In the genomic region with DNA sequence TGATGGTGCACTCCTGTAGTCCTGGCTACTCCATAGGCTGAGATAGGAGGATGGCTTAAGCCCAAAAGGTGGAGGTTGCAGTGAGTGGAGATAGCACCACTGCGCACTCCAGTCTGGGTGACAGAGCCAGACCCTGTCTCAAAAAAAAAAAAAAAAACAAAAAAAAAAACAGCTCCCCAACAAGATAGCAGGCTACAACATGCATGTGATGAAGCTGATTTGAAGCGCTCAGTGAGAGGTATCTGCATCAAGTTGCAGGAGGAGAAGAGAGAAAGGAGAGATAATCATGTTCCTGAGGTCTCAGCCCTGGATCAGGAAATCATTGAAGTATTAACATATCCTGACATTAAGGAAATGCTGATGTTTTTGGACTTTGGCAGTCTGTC, we compare ENCODE assay signal across 7 cellular contexts. TPM values are rescaled to one million over a fixed set of nuclear protein-coding genes. Genes with fewer than 3 reads are reported as not detected.
DNase-seq lines count a peak whose midpoint lies in the region; ATAC-seq and TF ChIP-seq lines count a peak whose summit lies in the region.

No MANE protein-coding gene starts in this region.

- no peak for TF ChIP-seq CTCF in omental fat pad (IDR thresholded peaks at IDR 0.05)
- TF ChIP-seq CTCF in stomach (IDR thresholded peaks at IDR 0.05) = no peak
- no peak for TF ChIP-seq CTCF in lower lobe of right lung (IDR thresholded peaks at IDR 0.05)

- H3K4me3 ChIP-seq in CD8-positive, alpha-beta memory T cell (ENCODE audit: low read length) = no peak overlapping the region
- no peak overlapping the region for H3K4me3 ChIP-seq in naive thymus-derived CD4-positive, alpha-beta T cell (ENCODE audit: low read length)
- H3K4me3 ChIP-seq in stomach = peak overlapping the region in 1 of 4 donors; percentile 76
- H3K4me3 ChIP-seq in lower lobe of right lung = no peak overlapping the region

- peaks cover 17 to 23% (median 23%) of the 10 kb centered on the region in 3 donors for H3K4me1 Mint-ChIP-seq in CD8-positive, alpha-beta memory T cell
- H3K4me1 Mint-ChIP-seq in naive thymus-derived CD4-positive, alpha-beta T cell = peaks cover 11 to 30% (median 25%) of the 10 kb centered on the region in 7 donors

- H3K36me3 Mint-ChIP-seq in CD8-positive, alpha-beta memory T cell = peaks cover 0 to 9% (median 0%) of the 10 kb centered on the region in 3 donors
- H3K36me3 Mint-ChIP-seq in activated naive CD4-positive, alpha-beta T cell treated with anti-CD3 and anti-CD28 coated beads, Interleukin-2, amount 50 U/mL, for 72 hours = peaks cover 6 to 11% of the 10 kb centered on the region in 2 donors
- no peaks in the 10 kb centered on the region for H3K36me3 Mint-ChIP-seq in naive thymus-derived CD4-positive, alpha-beta T cell

- no peak for DNase-seq in CD8-positive, alpha-beta memory T cell
- no peak for DNase-seq in HEK293T (ENCODE audit: extremely low spot score)
- no peak for DNase-seq in activated naive CD4-positive, alpha-beta T cell treated with anti-CD3 and anti-CD28 coated beads, Interleukin-2, amount 50 U/mL, for 72 hours (ENCODE audit: low spot score in 2 of 2)
- no peak for DNase-seq in naive thymus-derived CD4-positive, alpha-beta T cell
- DNase-seq in omental fat pad (ENCODE audit: low spot score) = no peak
- no peak for DNase-seq in stomach
- no peak for DNase-seq in lower lobe of right lung

- no peaks in the 10 kb centered on the region for H3K9me3 Mint-ChIP-seq in CD8-positive, alpha-beta memory T cell
- H3K9me3 Mint-ChIP-seq in activated naive CD4-positive, alpha-beta T cell treated with anti-CD3 and anti-CD28 coated beads, Interleukin-2, amount 50 U/mL, for 72 hours = no peaks in the 10 kb centered on the region
- H3K9me3 Mint-ChIP-seq in naive thymus-derived CD4-positive, alpha-beta T cell = no peaks in the 10 kb centered on the region

- no peak for ATAC-seq in activated naive CD4-positive, alpha-beta T cell treated with anti-CD3 and anti-CD28 coated beads, Interleukin-2, amount 50 U/mL, for 72 hours
- ATAC-seq in naive thymus-derived CD4-positive, alpha-beta T cell = no peak
- ATAC-seq in omental fat pad (ENCODE audit: low FRiP score) (no peak), lower lobe of right lung (no peak)

- H3K36me3 ChIP-seq in CD8-positive, alpha-beta memory T cell (ENCODE audit: insufficient read depth, low read length) = no peaks in the 10 kb centered on the region
- H3K36me3 ChIP-seq in naive thymus-derived CD4-positive, alpha-beta T cell (ENCODE audit: control insufficient read depth in 2 of 3, insufficient read depth in 3 of 3, low read length in 3 of 3) = peaks cover 0 to 4% (median 0%) of the 10 kb centered on the region in 3 experiments
- H3K36me3 ChIP-seq in stomach (peaks cover 0 to 21% (median 11%) of the 10 kb centered on the region in 4 donors), lower lobe of right lung (no peaks in the 10 kb centered on the region)

- peak overlapping the region in 2 of 8 donors; percentile 74 to 93 for H3K27ac Mint-ChIP-seq in CD8-positive, alpha-beta memory T cell
- H3K27ac Mint-ChIP-seq in activated naive CD4-positive, alpha-beta T cell treated with anti-CD3 and anti-CD28 coated beads, Interleukin-2, amount 50 U/mL, for 72 hours = peak overlapping the region; percentile 98 to 99
- peak overlapping the region in 5 of 9 donors; percentile 87 to 98 (median 91) for H3K27ac Mint-ChIP-seq in naive thymus-derived CD4-positive, alpha-beta T cell

- POLR2A ChIA-PET in CD8-positive, alpha-beta memory T cell (lab: Charles Lee) = interaction anchor here (0.5 to 1.6 kb wide), 5 partner anchors 27 to 1064 kb away, joined by 3 to 13 read pairs (median 10); a partner anchor contains a TSS
- POLR2A ChIA-PET in HEK293T (lab: Yijun Ruan, JAX) = interaction anchor here (0.6 to 4.6 kb wide), 40 partner anchors 8 to 346 kb away, joined by 3 to 36 read pairs (median 4); a partner anchor contains a TSS
- POLR2A ChIA-PET in naive thymus-derived CD4-positive, alpha-beta T cell (lab: Charles Lee) = interaction anchor here (0.6 to 2.9 kb wide), 12 partner anchors 27 to 617 kb away, joined by 3 to 12 read pairs (median 3); a partner anchor contains a TSS

- H3K27ac ChIP-seq in CD8-positive, alpha-beta memory T cell (ENCODE audit: low read depth, low read length) = peak overlapping the region; percentile 4
- H3K27ac ChIP-seq in naive thymus-derived CD4-positive, alpha-beta T cell (ENCODE audit: low read depth, low read length) = no peak overlapping the region
- peak overlapping the region in 1 of 5 donors; percentile 92 for H3K27ac ChIP-seq in stomach
- no peak overlapping the region for H3K27ac ChIP-seq in lower lobe of right lung

- H3K4me3 Mint-ChIP-seq in CD8-positive, alpha-beta memory T cell = peak overlapping the region; percentile 91 to 97 (median 94)
- H3K4me3 Mint-ChIP-seq in naive thymus-derived CD4-positive, alpha-beta T cell = peak overlapping the region in 9 of 10 donors; percentile 9 to 99 (median 94)

- H3K27me3 Mint-ChIP-seq in CD8-positive, alpha-beta memory T cell = peaks cover 0 to 1% of the 10 kb centered on the region in 2 donors
- H3K27me3 Mint-ChIP-seq in naive thymus-derived CD4-positive, alpha-beta T cell = no peaks in the 10 kb centered on the region

- peaks cover 12% of the 10 kb centered on the region for H3K4me1 ChIP-seq in CD8-positive, alpha-beta memory T cell (ENCODE audit: insufficient read depth, low read length)
- no peaks in the 10 kb centered on the region for H3K4me1 ChIP-seq in naive thymus-derived CD4-positive, alpha-beta T cell (ENCODE audit: control insufficient read depth in 2 of 2, insufficient read depth in 2 of 2, low read length in 2 of 2)
- H3K4me1 ChIP-seq in stomach (peaks cover 11 to 26% (median 18%) of the 10 kb centered on the region in 4 donors), lower lobe of right lung (peaks cover 17% of the 10 kb centered on the region)

- intact Hi-C loops in naive thymus-derived CD4-positive, alpha-beta T cell (cut with micrococcal nuclease) = loop anchor here (1.0 to 10.0 kb wide), 16 partner anchors 28 to 1030 kb away; a partner anchor contains a TSS
- intact Hi-C loops in stomach (cut with DNase I; ENCODE audit: low total_unique reads) = no loop called here
- intact Hi-C loops in lower lobe of right lung (cut with DNase I) = no loop called here

- H3K9me3 ChIP-seq in CD8-positive, alpha-beta memory T cell (ENCODE audit: low read length) = no peaks in the 10 kb centered on the region
- no peaks in the 10 kb centered on the region for H3K9me3 ChIP-seq in naive thymus-derived CD4-positive, alpha-beta T cell (ENCODE audit: control insufficient read depth in 2 of 3, low read length in 3 of 3)
- H3K9me3 ChIP-seq in stomach (no peaks in the 10 kb centered on the region), lower lobe of right lung (no peaks in the 10 kb centered on the region)

- no peak for TF ChIP-seq POLR2A in stomach (IDR thresholded peaks at IDR 0.05)

- TF ChIP-seq EP300 in stomach (IDR thresholded peaks at IDR 0.05) = no peak

- CTCF ChIA-PET in CD8-positive, alpha-beta memory T cell (lab: Charles Lee) = interaction anchor here (0.7 to 4.5 kb wide), 6 partner anchors 20 to 335 kb away, joined by 3 to 19 read pairs (median 4); a partner anchor contains a TSS
- CTCF ChIA-PET in HEK293T (lab: Yijun Ruan, JAX) = interaction anchor here (0.6 to 1.0 kb wide), 2 partner anchors 9 to 1944 kb away, joined by 3 to 4 read pairs; no protein-coding TSS in a partner anchor
- CTCF ChIA-PET in naive thymus-derived CD4-positive, alpha-beta T cell (lab: Charles Lee) = interaction anchor here (0.6 to 1.1 kb wide), 2 partner anchors 18 to 181 kb away, joined by 3 to 5 read pairs; no protein-coding TSS in a partner anchor

- no peaks in the 10 kb centered on the region for H3K27me3 ChIP-seq in CD8-positive, alpha-beta memory T cell (ENCODE audit: insufficient read depth, low read length, poor library complexity, severe bottlenecking)
- no peaks in the 10 kb centered on the region for H3K27me3 ChIP-seq in naive thymus-derived CD4-positive, alpha-beta T cell (ENCODE audit: control insufficient read depth in 2 of 2, insufficient read depth in 2 of 2, low read length in 2 of 2)
- no peaks in the 10 kb centered on the region for H3K27me3 ChIP-seq in stomach
- no peaks in the 10 kb centered on the region for H3K27me3 ChIP-seq in lower lobe of right lung (ENCODE audit: low read depth)

- 90 to 100% (median 97%) methylated on average over 2 of the region's 2 CpGs for WGBS in stomach, 5 donors

TF ChIP-seq in HEK293T, 16 proteins besides CTCF, POLR2A, EP300 and RAD21:
- no peak for TF ChIP-seq ELF4 (IDR thresholded peaks at IDR 0.05)
- TF ChIP-seq ZNF384 (IDR thresholded peaks at IDR 0.05) = peak; percentile 40; the same call in 1 of the 2 replicates

RNA-seq across cellular contexts. Expression of a gene that starts 0.6 kb away (rescaled TPM):
- total RNA-seq in CD8-positive, alpha-beta memory T cell = 10 to 100 TPM; 35.5 to 39.2 TPM
- polyA plus RNA-seq in CD8-positive, alpha-beta memory T cell = 12.8 TPM
- total RNA-seq in activated naive CD4-positive, alpha-beta T cell treated with anti-CD3 and anti-CD28 coated beads, Interleukin-2, amount 50 U/mL, for 72 hours = 10 to 100 TPM; 16.3 to 20.4 TPM
- 10 to 100 TPM; 11.7 to 31.3 (median 17.1) TPM for total RNA-seq in naive thymus-derived CD4-positive, alpha-beta T cell
- polyA plus RNA-seq in naive thymus-derived CD4-positive, alpha-beta T cell = 10 to 100 TPM; 12.4 to 14.5 TPM
- total RNA-seq in omental fat pad (10 to 100 TPM in 3 of 4 donors, 1 to 10 TPM in 1; 9.7 to 21.5 (median 13.6) TPM), stomach (10 to 100 TPM in 4 of 5 donors, 1 to 10 TPM in 1; 3.2 to 74.1 (median 35.7) TPM), lower lobe of right lung (11.2 TPM)
- polyA plus RNA-seq in stomach = 10 to 100 TPM; 19.7 to 24.6 (median 21.0) TPM

RNA-seq across cellular contexts. Expression of a gene that starts 27.4 kb away (rescaled TPM):
- 1 to 10 TPM in 1 of 2 experiments, under 1 TPM in 1; 0.74 to 1.1 TPM for total RNA-seq in CD8-positive, alpha-beta memory T cell
- polyA plus RNA-seq in CD8-positive, alpha-beta memory T cell = 0.16 TPM
- total RNA-seq in activated naive CD4-positive, alpha-beta T cell treated with anti-CD3 and anti-CD28 coated beads, Interleukin-2, amount 50 U/mL, for 72 hours = 10 to 100 TPM in 1 of 2 donors, 1 to 10 TPM in 1; 3.7 to 11.4 TPM
- total RNA-seq in naive thymus-derived CD4-positive, alpha-beta T cell = 1 to 10 TPM in 2 of 5 experiments, under 1 TPM in 3; 0.35 to 9.5 (median 0.87) TPM
- under 1 TPM; 0.06 to 0.15 TPM for polyA plus RNA-seq in naive thymus-derived CD4-positive, alpha-beta T cell
- total RNA-seq in omental fat pad (1 to 10 TPM in 3 of 4 donors, under 1 TPM in 1; 0.60 to 4.6 (median 2.6) TPM), stomach (10 to 100 TPM in 3 of 5 donors, 1 to 10 TPM in 2; 1.8 to 70.1 (median 13.4) TPM), lower lobe of right lung (1.9 TPM)
- polyA plus RNA-seq in stomach = 10 to 100 TPM in 2 of 3 donors, 1 to 10 TPM in 1; 8.8 to 12.7 (median 12.4) TPM

Comparison
In these comparisons a context has a peak if more than half of its experiments do, and no peak if none do; other contexts are left out.
1. intact Hi-C loops: an anchor here in naive thymus-derived CD4-positive, alpha-beta T cell (1.0 to 10.0 kb wide); none called in stomach and lower lobe of right lung.